In the genomic region with DNA sequence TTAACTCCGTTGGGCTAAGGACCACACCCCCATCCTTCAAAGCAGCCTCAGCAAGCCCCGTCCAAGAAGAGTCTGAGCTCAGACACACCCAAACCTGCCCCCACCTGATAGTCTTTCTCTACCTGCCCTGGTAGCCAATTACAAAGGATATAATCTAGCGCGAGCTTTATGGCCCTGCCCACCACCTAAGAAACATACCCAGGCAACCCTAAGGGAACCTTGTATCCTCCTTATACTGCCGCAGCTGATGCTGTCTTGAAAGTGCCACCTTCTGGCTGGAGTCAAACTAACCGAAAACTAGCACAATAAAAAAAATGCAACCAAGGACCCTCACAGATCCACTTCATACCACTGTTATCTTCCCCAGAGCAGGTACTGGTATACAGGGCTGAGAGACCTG, we compare ENCODE assay signal across 1 cellular context.
TF ChIP-seq lines count a peak whose summit lies in the region.

No MANE protein-coding gene starts in this region.

TF ChIP-seq in GM23338, 12 proteins besides CTCF, POLR2A, EP300 and RAD21:
- TF ChIP-seq, protein P1, sequence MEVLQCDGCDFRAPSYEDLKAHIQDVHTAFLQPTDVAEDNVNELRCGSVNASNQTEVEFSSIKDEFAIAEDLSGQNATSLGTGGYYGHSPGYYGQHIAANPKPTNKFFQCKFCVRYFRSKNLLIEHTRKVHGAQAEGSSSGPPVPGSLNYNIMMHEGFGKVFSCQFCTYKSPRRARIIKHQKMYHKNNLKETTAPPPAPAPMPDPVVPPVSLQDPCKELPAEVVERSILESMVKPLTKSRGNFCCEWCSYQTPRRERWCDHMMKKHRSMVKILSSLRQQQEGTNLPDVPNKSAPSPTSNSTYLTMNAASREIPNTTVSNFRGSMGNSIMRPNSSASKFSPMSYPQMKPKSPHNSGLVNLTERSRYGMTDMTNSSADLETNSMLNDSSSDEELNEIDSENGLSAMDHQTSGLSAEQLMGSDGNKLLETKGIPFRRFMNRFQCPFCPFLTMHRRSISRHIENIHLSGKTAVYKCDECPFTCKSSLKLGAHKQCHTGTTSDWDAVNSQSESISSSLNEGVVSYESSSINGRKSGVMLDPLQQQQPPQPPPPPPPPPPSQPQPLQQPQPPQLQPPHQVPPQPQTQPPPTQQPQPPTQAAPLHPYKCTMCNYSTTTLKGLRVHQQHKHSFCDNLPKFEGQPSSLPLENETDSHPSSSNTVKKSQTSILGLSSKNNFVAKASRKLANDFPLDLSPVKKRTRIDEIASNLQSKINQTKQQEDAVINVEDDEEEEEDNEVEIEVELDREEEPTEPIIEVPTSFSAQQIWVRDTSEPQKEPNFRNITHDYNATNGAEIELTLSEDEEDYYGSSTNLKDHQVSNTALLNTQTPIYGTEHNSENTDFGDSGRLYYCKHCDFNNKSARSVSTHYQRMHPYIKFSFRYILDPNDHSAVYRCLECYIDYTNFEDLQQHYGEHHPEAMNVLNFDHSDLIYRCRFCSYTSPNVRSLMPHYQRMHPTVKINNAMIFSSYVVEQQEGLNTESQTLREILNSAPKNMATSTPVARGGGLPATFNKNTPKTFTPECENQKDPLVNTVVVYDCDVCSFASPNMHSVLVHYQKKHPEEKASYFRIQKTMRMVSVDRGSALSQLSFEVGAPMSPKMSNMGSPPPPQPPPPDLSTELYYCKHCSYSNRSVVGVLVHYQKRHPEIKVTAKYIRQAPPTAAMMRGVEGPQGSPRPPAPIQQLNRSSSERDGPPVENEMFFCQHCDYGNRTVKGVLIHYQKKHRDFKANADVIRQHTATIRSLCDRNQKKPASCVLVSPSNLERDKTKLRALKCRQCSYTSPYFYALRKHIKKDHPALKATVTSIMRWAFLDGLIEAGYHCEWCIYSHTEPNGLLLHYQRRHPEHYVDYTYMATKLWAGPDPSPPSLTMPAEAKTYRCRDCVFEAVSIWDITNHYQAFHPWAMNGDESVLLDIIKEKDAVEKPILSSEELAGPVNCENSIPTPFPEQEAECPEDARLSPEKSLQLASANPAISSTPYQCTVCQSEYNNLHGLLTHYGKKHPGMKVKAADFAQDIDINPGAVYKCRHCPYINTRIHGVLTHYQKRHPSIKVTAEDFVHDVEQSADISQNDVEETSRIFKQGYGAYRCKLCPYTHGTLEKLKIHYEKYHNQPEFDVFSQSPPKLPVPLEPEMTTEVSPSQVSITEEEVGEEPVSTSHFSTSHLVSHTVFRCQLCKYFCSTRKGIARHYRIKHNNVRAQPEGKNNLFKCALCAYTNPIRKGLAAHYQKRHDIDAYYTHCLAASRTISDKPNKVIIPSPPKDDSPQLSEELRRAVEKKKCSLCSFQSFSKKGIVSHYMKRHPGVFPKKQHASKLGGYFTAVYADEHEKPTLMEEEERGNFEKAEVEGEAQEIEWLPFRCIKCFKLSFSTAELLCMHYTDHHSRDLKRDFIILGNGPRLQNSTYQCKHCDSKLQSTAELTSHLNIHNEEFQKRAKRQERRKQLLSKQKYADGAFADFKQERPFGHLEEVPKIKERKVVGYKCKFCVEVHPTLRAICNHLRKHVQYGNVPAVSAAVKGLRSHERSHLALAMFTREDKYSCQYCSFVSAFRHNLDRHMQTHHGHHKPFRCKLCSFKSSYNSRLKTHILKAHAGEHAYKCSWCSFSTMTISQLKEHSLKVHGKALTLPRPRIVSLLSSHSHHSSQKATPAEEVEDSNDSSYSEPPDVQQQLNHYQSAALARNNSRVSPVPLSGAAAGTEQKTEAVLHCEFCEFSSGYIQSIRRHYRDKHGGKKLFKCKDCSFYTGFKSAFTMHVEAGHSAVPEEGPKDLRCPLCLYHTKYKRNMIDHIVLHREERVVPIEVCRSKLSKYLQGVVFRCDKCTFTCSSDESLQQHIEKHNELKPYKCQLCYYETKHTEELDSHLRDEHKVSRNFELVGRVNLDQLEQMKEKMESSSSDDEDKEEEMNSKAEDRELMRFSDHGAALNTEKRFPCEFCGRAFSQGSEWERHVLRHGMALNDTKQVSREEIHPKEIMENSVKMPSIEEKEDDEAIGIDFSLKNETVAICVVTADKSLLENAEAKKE (CRISPR knock-in tag; IDR thresholded peaks at IDR 0.05) = no peak
- TF ChIP-seq STAT1 (IDR thresholded peaks at IDR 0.05; ENCODE audit: unreplicated experiment) (no peak), NANOG (IDR thresholded peaks at IDR 0.05; ENCODE audit: borderline replicate concordance) (no peak), EZH2 (IDR thresholded peaks at IDR 0.05; ENCODE audit: low read depth, unreplicated experiment) (no peak), JUNB (IDR thresholded peaks at IDR 0.05; ENCODE audit: unreplicated experiment) (no peak), CREB1 (CRISPR knock-in tag; IDR thresholded peaks at IDR 0.05; ENCODE audit: low read depth) (no peak), EZH2phosphoT487 (IDR thresholded peaks at IDR 0.05; ENCODE audit: unreplicated experiment) (no peak), ZNF114 (CRISPR knock-in tag; IDR thresholded peaks at IDR 0.05) (no peak), ZNF331 (CRISPR knock-in tag; IDR thresholded peaks at IDR 0.05; ENCODE audit: low read depth) (no peak)
- TF ChIP-seq, protein P2, sequence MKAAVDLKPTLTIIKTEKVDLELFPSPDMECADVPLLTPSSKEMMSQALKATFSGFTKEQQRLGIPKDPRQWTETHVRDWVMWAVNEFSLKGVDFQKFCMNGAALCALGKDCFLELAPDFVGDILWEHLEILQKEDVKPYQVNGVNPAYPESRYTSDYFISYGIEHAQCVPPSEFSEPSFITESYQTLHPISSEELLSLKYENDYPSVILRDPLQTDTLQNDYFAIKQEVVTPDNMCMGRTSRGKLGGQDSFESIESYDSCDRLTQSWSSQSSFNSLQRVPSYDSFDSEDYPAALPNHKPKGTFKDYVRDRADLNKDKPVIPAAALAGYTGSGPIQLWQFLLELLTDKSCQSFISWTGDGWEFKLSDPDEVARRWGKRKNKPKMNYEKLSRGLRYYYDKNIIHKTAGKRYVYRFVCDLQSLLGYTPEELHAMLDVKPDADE (IDR thresholded peaks at IDR 0.05) = no peak
- TF ChIP-seq, protein P3, sequence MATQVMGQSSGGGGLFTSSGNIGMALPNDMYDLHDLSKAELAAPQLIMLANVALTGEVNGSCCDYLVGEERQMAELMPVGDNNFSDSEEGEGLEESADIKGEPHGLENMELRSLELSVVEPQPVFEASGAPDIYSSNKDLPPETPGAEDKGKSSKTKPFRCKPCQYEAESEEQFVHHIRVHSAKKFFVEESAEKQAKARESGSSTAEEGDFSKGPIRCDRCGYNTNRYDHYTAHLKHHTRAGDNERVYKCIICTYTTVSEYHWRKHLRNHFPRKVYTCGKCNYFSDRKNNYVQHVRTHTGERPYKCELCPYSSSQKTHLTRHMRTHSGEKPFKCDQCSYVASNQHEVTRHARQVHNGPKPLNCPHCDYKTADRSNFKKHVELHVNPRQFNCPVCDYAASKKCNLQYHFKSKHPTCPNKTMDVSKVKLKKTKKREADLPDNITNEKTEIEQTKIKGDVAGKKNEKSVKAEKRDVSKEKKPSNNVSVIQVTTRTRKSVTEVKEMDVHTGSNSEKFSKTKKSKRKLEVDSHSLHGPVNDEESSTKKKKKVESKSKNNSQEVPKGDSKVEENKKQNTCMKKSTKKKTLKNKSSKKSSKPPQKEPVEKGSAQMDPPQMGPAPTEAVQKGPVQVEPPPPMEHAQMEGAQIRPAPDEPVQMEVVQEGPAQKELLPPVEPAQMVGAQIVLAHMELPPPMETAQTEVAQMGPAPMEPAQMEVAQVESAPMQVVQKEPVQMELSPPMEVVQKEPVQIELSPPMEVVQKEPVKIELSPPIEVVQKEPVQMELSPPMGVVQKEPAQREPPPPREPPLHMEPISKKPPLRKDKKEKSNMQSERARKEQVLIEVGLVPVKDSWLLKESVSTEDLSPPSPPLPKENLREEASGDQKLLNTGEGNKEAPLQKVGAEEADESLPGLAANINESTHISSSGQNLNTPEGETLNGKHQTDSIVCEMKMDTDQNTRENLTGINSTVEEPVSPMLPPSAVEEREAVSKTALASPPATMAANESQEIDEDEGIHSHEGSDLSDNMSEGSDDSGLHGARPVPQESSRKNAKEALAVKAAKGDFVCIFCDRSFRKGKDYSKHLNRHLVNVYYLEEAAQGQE (IDR thresholded peaks at IDR 0.05; ENCODE audit: unreplicated experiment) = no peak
